In genomic region chrX:118495958-118496762, GRCh38 we compare ENCODE assay signal across 8 cellular contexts. TPM values are rescaled to one million over a fixed set of nuclear protein-coding genes. Genes with fewer than 3 reads are reported as not detected.
A peak's percentile ranks its signal among the peaks of the same experiment; 100 is the strongest.
DNase-seq lines count a peak whose midpoint lies in the region; FAIRE-seq and TF ChIP-seq lines count a peak whose summit lies in the region.

No MANE protein-coding gene starts in this region.

- peak; percentile 34 for DNase-seq in NCI-H1092 treated with DMSO at 0.1 percent for 48 hours (lab: John Stamatoyannopoulos, UW)
- DNase-seq in activated CD4-positive, CD25-positive, alpha-beta regulatory T cell treated with anti-CD3 and anti-CD28 coated beads, Interleukin-2, amount 50 U/mL, for 72 hours = peak; percentile 68
- no peak for DNase-seq in coronary artery (ENCODE audit: low spot score)
- DNase-seq in mesothelial cell of epicardium (ENCODE audit: low spot score in 2 of 2, unreplicated experiment in 2 of 2) = peak; percentile 21 to 40
- DNase-seq in stimulated activated CD8-positive, alpha-beta memory T cell treated with anti-CD3 and anti-CD28 coated beads, Interleukin-2, amount 100 ng/mL, for 48 hours (ENCODE audit: low read depth in 2 of 2) = peak; percentile 46 to 55
- no peak for DNase-seq in D721Med (ENCODE audit: insufficient read length, low spot score)

- no peaks in the 10 kb centered on the region for H3K9me3 ChIP-seq in HEK293 (ENCODE audit: control insufficient read depth, insufficient read depth, low read depth, low read length)

- no peaks in the 10 kb centered on the region for H3K4me1 ChIP-seq in HEK293 (ENCODE audit: control insufficient read depth, insufficient read depth, low read length)

- CTCF ChIA-PET in HEK293 (lab: Yijun Ruan, JAX) = interaction anchor here (0.6 to 1.5 kb wide), 4 partner anchors 37 to 106 kb away, joined by 3 to 5 read pairs (median 4); no protein-coding TSS in a partner anchor

- peaks cover 22% of the 10 kb centered on the region for H3K4me1 Mint-ChIP-seq in mesothelial cell of epicardium

- POLR2A ChIA-PET in HEK293 (lab: Yijun Ruan, JAX) = interaction anchor here (0.5 to 1.0 kb wide), 6 partner anchors 37 to 328 kb away, joined by 3 to 5 read pairs (median 4); partner anchors contain the start of gene ZCCHC12

- H3K27me3 Mint-ChIP-seq in mesothelial cell of epicardium (ENCODE audit: low read depth) = no peaks in the 10 kb centered on the region

- H3K4me3 ChIP-seq in GM12875 (ENCODE audit: low read depth, low read length) = peak overlapping the region; percentile 86
- H3K4me3 ChIP-seq in HEK293 (ENCODE audit: low read depth, low read length) = peak overlapping the region; percentile 65
- peak overlapping the region; percentile 89 for H3K4me3 ChIP-seq in coronary artery

- peak overlapping the region; percentile 89 for H3K4me3 Mint-ChIP-seq in mesothelial cell of epicardium

- peak overlapping the region; percentile 75 for H3K27ac Mint-ChIP-seq in mesothelial cell of epicardium

- H3K9me3 Mint-ChIP-seq in mesothelial cell of epicardium = peaks cover 16% of the 10 kb centered on the region

- no peak for FAIRE-seq in D721Med (lab: Jason Lieb, UNC)

- H3K36me3 ChIP-seq in HEK293 (ENCODE audit: control insufficient read depth in 2 of 2, insufficient read depth in 1 of 2, low read length in 2 of 2) = no peaks in the 10 kb centered on the region; a peak in 1 of 3 replicates

- H3K36me3 Mint-ChIP-seq in mesothelial cell of epicardium = no peaks in the 10 kb centered on the region

- H3K27ac ChIP-seq in HEK293 (ENCODE audit: extremely low read depth, low read depth, low read length) (peak overlapping the region; percentile 66; the same call in 1 of the 2 replicates), coronary artery (peak overlapping the region; percentile 78 to 95)

- no peak for TF ChIP-seq CTCF in GM12875 (IDR thresholded peaks at IDR 0.05; ENCODE audit: borderline replicate concordance, insufficient read depth, low read depth, low read length)
- no peak for TF ChIP-seq CTCF in HEK293 (tag by site-specific recombination; IDR thresholded peaks at IDR 0.05)
- TF ChIP-seq CTCF in coronary artery (IDR thresholded peaks at IDR 0.05) = no peak
- no peak for TF ChIP-seq CTCF in mesothelial cell of epicardium (IDR thresholded peaks at IDR 0.05; ENCODE audit: unreplicated experiment)
- TF ChIP-seq CTCF in D721Med (IDR thresholded peaks at IDR 0.05; ENCODE audit: insufficient read depth, missing control alignments) = no peak

TF ChIP-seq in HEK293, 187 proteins besides CTCF, POLR2A, EP300 and RAD21 (continues in another document):
- TF ChIP-seq ZNF18 (tag by site-specific recombination; IDR thresholded peaks at IDR 0.05) (0 out of 2 replicates have a peak, but pooled peaks have one; percentile 31), ZNF580 (tag by site-specific recombination; IDR thresholded peaks at IDR 0.05) (no peak), SP2 (tag by site-specific recombination; IDR thresholded peaks at IDR 0.05) (peak; percentile 18), ZSCAN4 (tag by site-specific recombination; IDR thresholded peaks at IDR 0.05) (peak; percentile 68), KLF17 (tag by site-specific recombination; IDR thresholded peaks at IDR 0.05) (0 out of 2 replicates have a peak, but pooled peaks have one; percentile 60), ZFP3 (tag by site-specific recombination; IDR thresholded peaks at IDR 0.05; ENCODE audit: low read depth) (peak; percentile 71), ZNF692 (tag by site-specific recombination; IDR thresholded peaks at IDR 0.05) (no peak), ZNF629 (tag by site-specific recombination; IDR thresholded peaks at IDR 0.05) (no peak), REPIN1 (tag by site-specific recombination; IDR thresholded peaks at IDR 0.05; ENCODE audit: low read depth) (no peak), ZBTB48 (tag by site-specific recombination; IDR thresholded peaks at IDR 0.05) (peak; percentile 62; the same call in 1 of the 2 replicates), ZNF302 (tag by site-specific recombination; IDR thresholded peaks at IDR 0.05; ENCODE audit: low read depth) (no peak), SP3 (tag by site-specific recombination; IDR thresholded peaks at IDR 0.05) (0 out of 2 replicates have a peak, but pooled peaks have one; percentile 10), ZXDB (tag by site-specific recombination; IDR thresholded peaks at IDR 0.05) (peak; percentile 56), KLF16 (tag by site-specific recombination; IDR thresholded peaks at IDR 0.05) (peak; percentile 39; the same call in 1 of the 2 replicates), ZNF140 (tag by site-specific recombination; IDR thresholded peaks at IDR 0.05) (no peak), ZFP41 (tag by site-specific recombination; IDR thresholded peaks at IDR 0.05; ENCODE audit: borderline replicate concordance) (no peak), OSR2 (tag by site-specific recombination; IDR thresholded peaks at IDR 0.05) (no peak), ZNF423 (tag by site-specific recombination; IDR thresholded peaks at IDR 0.05) (peak; percentile 84; the same call in 1 of the 2 replicates), KLF8 (tag by site-specific recombination; IDR thresholded peaks at IDR 0.05) (peak; percentile 32; the same call in 1 of the 2 replicates), ZBTB8A (tag by site-specific recombination; IDR thresholded peaks at IDR 0.05) (peak; percentile 61), BCL11B (tag by site-specific recombination; IDR thresholded peaks at IDR 0.05; ENCODE audit: low read depth) (0 out of 2 replicates have a peak, but pooled peaks have one; percentile 10), ZNF341 (tag by site-specific recombination; IDR thresholded peaks at IDR 0.05; ENCODE audit: low read depth) (peak; percentile 58), GLIS2 (tag by site-specific recombination; IDR thresholded peaks at IDR 0.05) (peak; percentile 24; the same call in 1 of the 2 replicates), KLF7 (tag by site-specific recombination; IDR thresholded peaks at IDR 0.05; ENCODE audit: borderline replicate concordance) (peak; percentile 72), ZNF335 (tag by site-specific recombination; conservative IDR thresholded peaks at IDR 0.05) (peak; percentile 7)
- TF ChIP-seq, protein P1, sequence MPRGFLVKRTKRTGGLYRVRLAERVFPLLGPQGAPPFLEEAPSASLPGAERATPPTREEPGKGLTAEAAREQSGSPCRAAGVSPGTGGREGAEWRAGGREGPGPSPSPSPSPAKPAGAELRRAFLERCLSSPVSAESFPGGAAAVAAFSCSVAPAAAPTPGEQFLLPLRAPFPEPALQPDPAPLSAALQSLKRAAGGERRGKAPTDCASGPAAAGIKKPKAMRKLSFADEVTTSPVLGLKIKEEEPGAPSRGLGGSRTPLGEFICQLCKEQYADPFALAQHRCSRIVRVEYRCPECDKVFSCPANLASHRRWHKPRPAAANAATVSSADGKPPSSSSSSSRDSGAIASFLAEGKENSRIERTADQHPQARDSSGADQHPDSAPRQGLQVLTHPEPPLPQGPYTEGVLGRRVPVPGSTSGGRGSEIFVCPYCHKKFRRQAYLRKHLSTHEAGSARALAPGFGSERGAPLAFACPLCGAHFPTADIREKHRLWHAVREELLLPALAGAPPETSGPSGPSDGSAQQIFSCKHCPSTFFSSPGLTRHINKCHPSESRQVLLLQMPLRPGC (tag by site-specific recombination; IDR thresholded peaks at IDR 0.05) = no peak

RNA-seq across cellular contexts. Expression of gene DOCK11, which starts 0.5 kb away (rescaled TPM):
- 53.6 to 58.2 TPM (median 56.7 TPM) in 3 replicates for total RNA-seq in mesothelial cell of epicardium

Comparison
In these comparisons a context has a peak if more than half of its experiments do, and no peak if none do; other contexts are left out.
1. DNase-seq: peak in NCI-H1092 treated with DMSO at 0.1 percent for 48 hours (single experiment), activated CD4-positive, CD25-positive, alpha-beta regulatory T cell treated with anti-CD3 and anti-CD28 coated beads, Interleukin-2, amount 50 U/mL, for 72 hours (single experiment), mesothelial cell of epicardium (2 of 2) and stimulated activated CD8-positive, alpha-beta memory T cell treated with anti-CD3 and anti-CD28 coated beads, Interleukin-2, amount 100 ng/mL, for 48 hours (2 of 2); none in coronary artery (single experiment) and D721Med (single experiment).
2. Peak in every context shown above with its lines, with median percentiles within 50 percentile points of each other: H3K4me3 ChIP-seq.